19 cellular contexts compared by ENCODE assay signal in genomic region chr5:176661676-176662075, GRCh38. TPM values are rescaled to one million over a fixed set of nuclear protein-coding genes. Genes with fewer than 3 reads are reported as not detected.
DNase-seq lines count a peak whose midpoint lies in the region; ATAC-seq and TF ChIP-seq lines count a peak whose summit lies in the region.
"Had no signal": no experiment of that assay in that cellular context is flagged by ENCODE, and none has a peak within 500 bp of the region (broad histone marks: within the 10 kb centered on the region; RNA-seq: fewer than 3 reads in every experiment).

No MANE protein-coding gene starts in this region.

- no peaks in the 10 kb centered on the region for H3K9me3 ChIP-seq in mucosa of descending colon
- H3K9me3 ChIP-seq: A549, HAP-1 had no signal

- no peak overlapping the region for H3K4me3 ChIP-seq in mucosa of descending colon
- H3K4me3 ChIP-seq: A549, HAP-1 had no signal

- peaks cover 13% of the 10 kb centered on the region for H3K4me1 ChIP-seq in mucosa of descending colon (ENCODE audit: low read depth)
- H3K4me1 ChIP-seq: A549, HAP-1 had no signal

- peaks cover 5% of the 10 kb centered on the region for H3K27me3 Mint-ChIP-seq in endothelial cell (ENCODE audit: unreplicated experiment)

- no peaks in the 10 kb centered on the region for H3K4me1 Mint-ChIP-seq in endothelial cell (ENCODE audit: unreplicated experiment)

- H3K9me3 Mint-ChIP-seq in endothelial cell (ENCODE audit: unreplicated experiment), result no peaks in the 10 kb centered on the region
- H3K9me3 Mint-ChIP-seq: CD8-positive, alpha-beta T cell had no signal

- no peaks in the 10 kb centered on the region for H3K36me3 Mint-ChIP-seq in endothelial cell (ENCODE audit: low read depth, unreplicated experiment)

- H3K4me3 Mint-ChIP-seq in endothelial cell (ENCODE audit: unreplicated experiment), result peak overlapping the region; percentile 52

- intact Hi-C loops in left ventricle myocardium superior (cut with micrococcal nuclease), result loop anchor here (5.0 kb wide), 1 partner anchor 296 kb away; no protein-coding TSS in a partner anchor
- intact Hi-C loops in cardiac septum (cut with DNase I), result loop anchor here (5.0 kb wide), 1 partner anchor 451 kb away; no protein-coding TSS in a partner anchor
- intact Hi-C loops in mucosa of descending colon (cut with DNase I, micrococcal nuclease), result no loop called here

- DNase-seq in DMS53 (lab: John Stamatoyannopoulos, UW), result peak; percentile 49
- DNase-seq in DMS53 treated with DMSO at 0.1 percent for 48 hours (lab: John Stamatoyannopoulos, UW; ENCODE audit: unreplicated experiment), result no peak
- DNase-seq in left ventricle myocardium superior, result peak; percentile 18
- no peak for DNase-seq in cardiac septum (ENCODE audit: low spot score)
- no peak for DNase-seq in endothelial cell (ENCODE audit: low spot score)
- no peak for DNase-seq in NCI-H1092 treated with DMSO at 0.1 percent for 48 hours (lab: John Stamatoyannopoulos, UW)
- DNase-seq in mucosa of descending colon, result no peak
- DNase-seq: AML-193; Calu3; CD8-positive, alpha-beta T cell; DMS 273 treated with DMSO at 0.1 percent for 48 hours; DMS79; GDM1 had no signal

- ATAC-seq in left ventricle myocardium superior (no peak), HG02885 (IDR thresholded peaks at IDR 0.05; ENCODE audit: poor library complexity, unreplicated experiment) (no peak), mucosa of descending colon (no peak)

- no peaks in the 10 kb centered on the region for H3K36me3 ChIP-seq in mucosa of descending colon (ENCODE audit: low read depth)
- H3K36me3 ChIP-seq: HAP-1 had no signal

- peak overlapping the region; percentile 50 for H3K27ac Mint-ChIP-seq in endothelial cell (ENCODE audit: unreplicated experiment)
- H3K27ac Mint-ChIP-seq: CD8-positive, alpha-beta T cell had no signal

- TF ChIP-seq CTCF in endothelial cell (IDR thresholded peaks at IDR 0.05; ENCODE audit: unreplicated experiment), result no peak
- no peak for TF ChIP-seq CTCF in mucosa of descending colon (IDR thresholded peaks at IDR 0.05)

RNA-seq across cellular contexts. Expression of gene TSPAN17, which starts 14.4 kb away (rescaled TPM):
- 31.7 TPM for total RNA-seq in left ventricle myocardium superior
- 30.2 TPM for total RNA-seq in cardiac septum
- 57.5 TPM for total RNA-seq in endothelial cell (ENCODE audit: unreplicated experiment)
- 10 to 100 TPM; 25.7 to 36.3 (median 31.9) TPM for total RNA-seq in mucosa of descending colon

RNA-seq across cellular contexts. Expression of gene EIF4E1B, which starts 31.2 kb away (rescaled TPM):
- total RNA-seq in left ventricle myocardium superior, result not detected
- total RNA-seq in cardiac septum, result not detected
- total RNA-seq in endothelial cell (ENCODE audit: unreplicated experiment), result 0.54 TPM
- not detected for total RNA-seq in mucosa of descending colon
- total RNA-seq: Calu3; CD8-positive, alpha-beta T cell; Daoy; H4; HT1080 had no signal

RNA-seq across cellular contexts. Expression of gene SNCB, which starts 31.3 kb away (rescaled TPM):
- total RNA-seq in left ventricle myocardium superior (not detected), cardiac septum (0.43 TPM), endothelial cell (ENCODE audit: unreplicated experiment) (0.80 TPM), mucosa of descending colon (under 1 TPM in 1 of 3 donors, not detected in 2; 0.89 TPM)
- total RNA-seq: Calu3; CD8-positive, alpha-beta T cell had no signal

RNA-seq across cellular contexts. Expression of gene GPRIN1, which starts 51.7 kb away (rescaled TPM):
- 0.50 TPM for total RNA-seq in left ventricle myocardium superior
- 0.48 TPM for total RNA-seq in cardiac septum
- total RNA-seq in endothelial cell (ENCODE audit: unreplicated experiment), result 3.9 TPM
- 1 to 10 TPM; 1.6 to 2.4 (median 1.6) TPM for total RNA-seq in mucosa of descending colon

Comparison
In these comparisons a context has a peak if more than half of its experiments do, and no peak if none do; other contexts are left out.
1. DNase-seq: peak in DMS53 (single experiment) and left ventricle myocardium superior (single experiment); none in DMS53 treated with DMSO at 0.1 percent for 48 hours (single experiment), cardiac septum (single experiment), endothelial cell (single experiment), NCI-H1092 treated with DMSO at 0.1 percent for 48 hours (single experiment) and mucosa of descending colon (0 of 3).
2. intact Hi-C loops: an anchor here in left ventricle myocardium superior (5.0 kb wide) and cardiac septum (5.0 kb wide); none called in mucosa of descending colon.